ENCODE assay signal across 22 cellular contexts in genomic region chr12:34297126-34297789, GRCh38.
DNase-seq lines count a peak whose midpoint lies in the region; ATAC-seq and TF ChIP-seq lines count a peak whose summit lies in the region.
"Had no signal": no experiment of that assay in that cellular context is flagged by ENCODE, and none has a peak within 500 bp of the region (broad histone marks: within the 10 kb centered on the region; RNA-seq: fewer than 3 reads in every experiment).

No MANE protein-coding gene starts in this region.

- TF ChIP-seq CTCF in right atrium auricular region (IDR thresholded peaks at IDR 0.05) = no peak
- TF ChIP-seq CTCF in heart left ventricle (IDR thresholded peaks at IDR 0.05) = no peak

- TF ChIP-seq POLR2A in heart left ventricle (IDR thresholded peaks at IDR 0.05) = no peak

- H3K36me3 ChIP-seq in right atrium auricular region (no peaks in the 10 kb centered on the region), heart left ventricle (no peaks in the 10 kb centered on the region)
- H3K36me3 ChIP-seq: MG63, SJCRH30 had no signal

- DNase-seq in Right ventricle myocardium superior (peak; percentile 5), right atrium auricular region (ENCODE audit: low spot score) (no peak), heart left ventricle (peak in 3 of 5 donors; percentile 4 to 40 (median 9)), posterior cingulate gyrus (peak in 6 of 10 donors; percentile 2 to 57 (median 12)), MV-4-11 (lab: John Stamatoyannopoulos, UW) (no peak), NCI-H2171 (lab: John Stamatoyannopoulos, UW) (no peak)
- DNase-seq: CD4-positive, alpha-beta memory T cell; DMS 273 treated with DMSO at 0.1 percent for 48 hours; DMS79 treated with DMSO at 0.1 percent for 48 hours; H7; MG63; NCI-H1092; NCI-H1436; NCI-H187 treated with DMSO at 0.1 percent for 48 hours; NCI-H345; NCI-H524; NCI-H774; SJCRH30 had no signal

- H3K4me3 ChIP-seq in right atrium auricular region (no peak overlapping the region), heart left ventricle (no peak overlapping the region)
- H3K4me3 ChIP-seq: K562, MG63, SJCRH30 had no signal

- 53 to 56% (median 54%) methylated on average over 18 of the region's 18 CpGs for WGBS in heart left ventricle, 4 donors

- H3K9me3 ChIP-seq in right atrium auricular region (no peaks in the 10 kb centered on the region), heart left ventricle (peaks cover 0 to 16% (median 0%) of the 10 kb centered on the region in 12 donors)
- H3K9me3 ChIP-seq: MG63, SJCRH30 had no signal

- intact Hi-C loops in Right ventricle myocardium superior (cut with DNase I) = no loop called here
- intact Hi-C loops in heart left ventricle (cut with DNase I) = no loop called here
- intact Hi-C loops in posterior cingulate gyrus (cut with DNase I) = no loop called here

- H3K27ac ChIP-seq in right atrium auricular region (no peak overlapping the region), heart left ventricle (no peak overlapping the region)
- H3K27ac ChIP-seq: SJCRH30 had no signal

- no peak for ATAC-seq in Right ventricle myocardium superior (ENCODE audit: poor library complexity)
- ATAC-seq in heart left ventricle = no peak
- no peak for ATAC-seq in HG03442 (IDR thresholded peaks at IDR 0.05; ENCODE audit: unreplicated experiment)
- ATAC-seq: K562, Panc1 had no signal

- H3K4me1 ChIP-seq in right atrium auricular region = no peaks in the 10 kb centered on the region
- H3K4me1 ChIP-seq in heart left ventricle = no peaks in the 10 kb centered on the region
- H3K4me1 ChIP-seq: Caco-2, SJCRH30 had no signal

- H3K27me3 ChIP-seq in right atrium auricular region = no peaks in the 10 kb centered on the region
- peaks cover 0 to 34% (median 0%) of the 10 kb centered on the region in 9 donors for H3K27me3 ChIP-seq in heart left ventricle
- H3K27me3 ChIP-seq: MG63 had no signal

Comparison
In these comparisons a context has a peak if more than half of its experiments do, and no peak if none do; other contexts are left out.
1. DNase-seq: peak in Right ventricle myocardium superior (single experiment), heart left ventricle (3 of 5) and posterior cingulate gyrus (6 of 10); none in right atrium auricular region (single experiment), MV-4-11 (single experiment) and NCI-H2171 (single experiment).